20 cellular contexts compared by ENCODE assay signal in genomic region chr12:13193403-13194100, GRCh38. TPM values are rescaled to one million over a fixed set of nuclear protein-coding genes. Genes with fewer than 3 reads are reported as not detected.
DNase-seq lines count a peak whose midpoint lies in the region; ATAC-seq and TF ChIP-seq lines count a peak whose summit lies in the region.
"Had no signal": no experiment of that assay in that cellular context is flagged by ENCODE, and none has a peak within 500 bp of the region (broad histone marks: within the 10 kb centered on the region; RNA-seq: fewer than 3 reads in every experiment).

No MANE protein-coding gene starts in this region.

- H3K79me1 ChIP-seq in mesenchymal stem cell (replicated peaks; ENCODE audit: low read length, poor library complexity, severe bottlenecking) = no peaks in the 10 kb centered on the region

- no peak overlapping the region for H2BK12ac ChIP-seq in mesenchymal stem cell (ENCODE audit: low read length in 2 of 2)

- H3K79me2 ChIP-seq in SK-N-SH (ENCODE audit: insufficient read depth) = peaks cover 19% of the 10 kb centered on the region

- H3K4me1 ChIP-seq in SK-N-SH (ENCODE audit: control insufficient read depth in 1 of 2, insufficient read depth in 2 of 2, low read depth in 1 of 2, low read length in 1 of 2) = peaks cover 12 to 26% of the 10 kb centered on the region in 2 experiments; a peak in 3 of 4 replicates
- H3K4me1 ChIP-seq in adipocyte (ENCODE audit: control insufficient read depth, insufficient read depth, low read length) = peaks cover 61% of the 10 kb centered on the region
- H3K4me1 ChIP-seq in mesenchymal stem cell (ENCODE audit: control insufficient read depth, insufficient read depth, low read depth, low read length) = peaks cover 17% of the 10 kb centered on the region
- peaks cover 17 to 18% of the 10 kb centered on the region in 2 donors for H3K4me1 ChIP-seq in uterus

- H3K18ac ChIP-seq in mesenchymal stem cell (ENCODE audit: low read depth in 1 of 2, low read length in 2 of 2) = no peak overlapping the region

- TF ChIP-seq POLR2A in uterus (IDR thresholded peaks at IDR 0.05) = no peak

- H4K91ac ChIP-seq in mesenchymal stem cell (ENCODE audit: low read length) = no peak overlapping the region

- no peak for TF ChIP-seq RAD21 in SK-N-SH (IDR thresholded peaks at IDR 0.05; ENCODE audit: low read length)

- H3K4ac ChIP-seq in mesenchymal stem cell (ENCODE audit: low read depth in 1 of 2, low read length in 2 of 2) = no peak overlapping the region

- no peak overlapping the region for H2AK5ac ChIP-seq in mesenchymal stem cell (ENCODE audit: low read length, severe bottlenecking)

- intact Hi-C loops in uterus (cut with DNase I; ENCODE audit: low total_unique reads) = no loop called here

- H3F3A ChIP-seq in SK-N-SH (replicated peaks; ENCODE audit: insufficient read depth) = peaks cover 16% of the 10 kb centered on the region

- no peak overlapping the region for H4K8ac ChIP-seq in mesenchymal stem cell (ENCODE audit: low read length)

- H3K9me3 ChIP-seq in SK-N-SH (no peaks in the 10 kb centered on the region), adipocyte (ENCODE audit: control insufficient read depth, low read length) (no peaks in the 10 kb centered on the region), mesenchymal stem cell (ENCODE audit: control insufficient read depth, low read length) (no peaks in the 10 kb centered on the region), uterus (no peaks in the 10 kb centered on the region)
- H3K9me3 ChIP-seq: A549 had no signal

- TF ChIP-seq CTCF in SK-N-SH (IDR thresholded peaks at IDR 0.05) (no peak), uterus (IDR thresholded peaks at IDR 0.05) (no peak), omental fat pad (IDR thresholded peaks at IDR 0.05) (no peak)

- H3K36me3 ChIP-seq in SK-N-SH (replicated peaks in 1 of 2; ENCODE audit: control insufficient read depth in 1 of 2, insufficient read depth in 2 of 2, low read length in 1 of 2) (no peaks in the 10 kb centered on the region), adipocyte (ENCODE audit: control insufficient read depth, insufficient read depth, low read length, severe bottlenecking) (no peaks in the 10 kb centered on the region), mesenchymal stem cell (ENCODE audit: control insufficient read depth in 1 of 2, insufficient read depth in 2 of 2, low read depth in 1 of 2, low read length in 2 of 2) (peaks cover 0 to 4% of the 10 kb centered on the region in 2 experiments), uterus (no peaks in the 10 kb centered on the region)

- H3K27me3 ChIP-seq in SK-N-SH (ENCODE audit: insufficient read depth) (no peaks in the 10 kb centered on the region), adipocyte (replicated peaks; ENCODE audit: control insufficient read depth, insufficient read depth, low read length) (no peaks in the 10 kb centered on the region), mesenchymal stem cell (ENCODE audit: control insufficient read depth in 1 of 2, insufficient read depth in 1 of 2, low read length in 2 of 2) (no peaks in the 10 kb centered on the region), uterus (no peaks in the 10 kb centered on the region)

- POLR2A ChIA-PET in SK-N-SH (lab: Yijun Ruan, JAX) = no interaction called here

- no peaks in the 10 kb centered on the region for H3K9me2 ChIP-seq in SK-N-SH

- no peak overlapping the region for H2AFZ ChIP-seq in SK-N-SH (ENCODE audit: low read depth)
- H2AFZ ChIP-seq in mesenchymal stem cell (ENCODE audit: low read depth, low read length) = no peak overlapping the region

- 81% methylated on average over 11 of the region's 11 CpGs for WGBS in SK-N-SH (ENCODE audit: low lambda C conversion rate)
- 83% methylated on average over 10 of the region's 11 CpGs for WGBS in mesenchymal stem cell

- no peak overlapping the region for H3K14ac ChIP-seq in mesenchymal stem cell (ENCODE audit: low read length in 2 of 2)

- CTCF ChIA-PET in SK-N-SH (lab: Yijun Ruan, JAX) = interaction anchor here (1.1 to 1.7 kb wide), 3 partner anchors 15 to 277 kb away, joined by 3 to 6 read pairs (median 4); no protein-coding TSS in a partner anchor

- H2BK5ac ChIP-seq in mesenchymal stem cell (ENCODE audit: low read depth, low read length, poor library complexity, severe bottlenecking) = no peak overlapping the region

- H3K4me2 ChIP-seq in SK-N-SH = no peak overlapping the region
- no peak overlapping the region for H3K4me2 ChIP-seq in mesenchymal stem cell (ENCODE audit: low read length, poor library complexity, severe bottlenecking)

- H3K27ac ChIP-seq in SK-N-SH (ENCODE audit: low read depth in 2 of 2, low read length in 1 of 2) (peak overlapping the region in 1 of 2 experiments; percentile 99; a peak in 1 of 4 replicates), mesenchymal stem cell (ENCODE audit: low read length, poor library complexity, severe bottlenecking) (no peak overlapping the region), uterus (peak overlapping the region; percentile 10 to 24)

- ATAC-seq in SK-N-SH treated with all-trans-retinoic acid at 6 μM for 48 hours = no peak
- ATAC-seq in omental fat pad (ENCODE audit: low FRiP score) = no peak
- ATAC-seq: A549; CD8-positive, alpha-beta T cell had no signal

- H3K4me3 ChIP-seq in SK-N-SH (ENCODE audit: low read depth in 2 of 2, low read length in 1 of 2) = no peak overlapping the region
- peak overlapping the region; percentile 50 for H3K4me3 ChIP-seq in adipocyte (ENCODE audit: low read length)
- H3K4me3 ChIP-seq in mesenchymal stem cell (ENCODE audit: insufficient read depth in 1 of 2, low read depth in 1 of 2, low read length in 2 of 2) = peak overlapping the region in 1 of 2 experiments; percentile 41
- no peak overlapping the region for H3K4me3 ChIP-seq in uterus
- H3K4me3 ChIP-seq: A549 had no signal

- H2BK120ac ChIP-seq in mesenchymal stem cell (ENCODE audit: low read depth, low read length) = no peak overlapping the region

- H3K23ac ChIP-seq in mesenchymal stem cell (ENCODE audit: low read length in 2 of 2) = no peak overlapping the region

- no peak for DNase-seq in SK-N-SH
- DNase-seq in adipocyte (ENCODE audit: low read depth) = peak; percentile 15
- DNase-seq in mesenchymal stem cell = no peak
- DNase-seq in uterus = no peak
- no peak for DNase-seq in omental fat pad (ENCODE audit: low spot score)
- no peak for DNase-seq in HCEC 1CT
- DNase-seq in ureter (ENCODE audit: low spot score) = no peak
- DNase-seq: activated CD4-positive, alpha-beta memory T cell treated with anti-CD3 and anti-CD28 coated beads for 36 hours; activated naive CD4-positive, alpha-beta T cell treated with anti-CD3 and anti-CD28 coated beads for 36 hours; activated T-cell treated with anti-CD3 and anti-CD28 coated beads, Interleukin-2, amount 50 U/mL, for 24 hours; aorta; CD8-positive, alpha-beta T cell; endodermal cell; foreskin melanocyte; MV-4-11; NCI-H187; stimulated activated CD4-positive, alpha-beta T cell treated with anti-CD3 and anti-CD28 coated beads, Interleukin-2, amount 100 ng/mL, for 48 hours had no signal

- TF ChIP-seq EP300 in SK-N-SH (IDR thresholded peaks at IDR 0.05; ENCODE audit: borderline replicate concordance in 1 of 2, low read depth in 1 of 2, low read length in 1 of 2) = no peak

- H3K9ac ChIP-seq in SK-N-SH (0 out of 2 replicates have a peak overlapping the region, but pooled peaks have one; percentile 78), adipocyte (ENCODE audit: low read length) (peak overlapping the region; percentile 83), mesenchymal stem cell (ENCODE audit: low read length) (peak overlapping the region; percentile 99)

- no peak overlapping the region for H2BK15ac ChIP-seq in mesenchymal stem cell (ENCODE audit: low read depth, poor library complexity, severe bottlenecking)

- H4K20me1 ChIP-seq in SK-N-SH (ENCODE audit: insufficient read depth) = no peaks in the 10 kb centered on the region

TF ChIP-seq in SK-N-SH, 30 proteins besides CTCF, POLR2A, EP300 and RAD21:
- TF ChIP-seq POLR2AphosphoS5 (IDR thresholded peaks at IDR 0.05; ENCODE audit: low read depth, low read length) = no peak

TF ChIP-seq in SK-N-SH treated with all-trans-retinoic acid at 6 μM for 48 hours, 23 proteins besides CTCF, POLR2A, EP300 and RAD21 (continues in another document):
- TF ChIP-seq CSDC2 (CRISPR knock-in tag; IDR thresholded peaks at IDR 0.05) (no peak), ZC3H10 (CRISPR knock-in tag; IDR thresholded peaks at IDR 0.05) (no peak), ZNF8 (CRISPR knock-in tag; IDR thresholded peaks at IDR 0.05) (no peak), ZNF565 (CRISPR knock-in tag; conservative IDR thresholded peaks at IDR 0.05; ENCODE audit: low read depth) (no peak), CSRNP3 (CRISPR knock-in tag; IDR thresholded peaks at IDR 0.05) (no peak)

RNA-seq across cellular contexts. Expression of gene EMP1, which starts 3.0 kb away (rescaled TPM):
- polyA plus RNA-seq in SK-N-SH (2012; rRNA removed) = 67.4 and 111 TPM in 2 replicates
- polyA plus RNA-seq in SK-N-SH (2012; cell fraction: cytosol; rRNA removed) = 53.2 and 70.1 TPM in 2 replicates
- 77.6 and 144 TPM in 2 replicates for polyA plus RNA-seq in SK-N-SH (2012; cell fraction: nucleus; rRNA removed)
- 110 TPM for polyA plus RNA-seq in mesenchymal stem cell (2013, experiment 1 of 2)
- 171 TPM for polyA plus RNA-seq in mesenchymal stem cell (2013, experiment 2 of 2)
- 100 to 1,000 TPM in 3 of 4 donors, 10 to 100 TPM in 1; 48.9 to 345 (median 163) TPM for total RNA-seq in uterus
- 1,000 to 10,000 TPM in 2 of 4 donors, 100 to 1,000 TPM in 2; 687 to 4,689 (median 1,133) TPM for total RNA-seq in omental fat pad
- total RNA-seq in ureter = 193 TPM
- polyA plus RNA-seq: IgD-negative memory B cell had no signal
